Comparison of ENCODE assay signal across 12 cellular contexts in genomic region chr12:480831-481230, GRCh38. TPM values are rescaled to one million over a fixed set of nuclear protein-coding genes. Genes with fewer than 3 reads are reported as not detected.
DNase-seq lines count a peak whose midpoint lies in the region; ATAC-seq and TF ChIP-seq lines count a peak whose summit lies in the region.
"Had no signal": no experiment of that assay in that cellular context is flagged by ENCODE, and none has a peak within 500 bp of the region (broad histone marks: within the 10 kb centered on the region; RNA-seq: fewer than 3 reads in every experiment).

No MANE protein-coding gene starts in this region.

- ATAC-seq in IMR-90 (ENCODE audit: low read depth) (no peak), SK-N-SH treated with all-trans-retinoic acid at 6 μM for 48 hours (no peak)
- ATAC-seq: CD8-positive, alpha-beta T cell; K562 had no signal

- H3K14ac ChIP-seq in IMR-90 (replicated peaks; ENCODE audit: low read depth, low read length): no peak overlapping the region

- TF ChIP-seq RAD21 in IMR-90 (IDR thresholded peaks at IDR 0.05; ENCODE audit: low read length): no peak

- no peak overlapping the region for H4K91ac ChIP-seq in IMR-90 (ENCODE audit: insufficient read depth, low read depth, low read length)

- no peak overlapping the region for H3K4me2 ChIP-seq in IMR-90 (ENCODE audit: low read depth, low read length)

- H3K27ac ChIP-seq in IMR-90 (ENCODE audit: insufficient read depth, low read length): no peak overlapping the region
- H3K27ac ChIP-seq: Peyer's patch had no signal

- H3K9ac ChIP-seq in IMR-90 (ENCODE audit: low read depth, low read length): no peak overlapping the region

- no peak overlapping the region for H3K56ac ChIP-seq in IMR-90 (ENCODE audit: extremely low read depth, insufficient read depth, low read length)

- TF ChIP-seq CTCF in IMR-90 (conservative IDR thresholded peaks at IDR 0.05; ENCODE audit: low read depth, low read length) (no peak), astrocyte of the spinal cord (IDR thresholded peaks at IDR 0.05; ENCODE audit: low read depth, low read length) (no peak), Calu3 (IDR thresholded peaks at IDR 0.05; ENCODE audit: unreplicated experiment) (no peak)

- peaks cover 8% of the 10 kb centered on the region for H3K4me1 Mint-ChIP-seq in Calu3 (ENCODE audit: low read depth, unreplicated experiment)

- no peak overlapping the region for H2BK20ac ChIP-seq in IMR-90 (ENCODE audit: low read depth, low read length)

- H3K23ac ChIP-seq in IMR-90 (ENCODE audit: low read depth, low read length): no peak overlapping the region

- no peak overlapping the region for H3K18ac ChIP-seq in IMR-90 (ENCODE audit: low read depth, low read length)

- no peak overlapping the region for H2BK120ac ChIP-seq in IMR-90 (ENCODE audit: low read depth, low read length)

- H3K4ac ChIP-seq in IMR-90 (ENCODE audit: low read depth, low read length): no peak overlapping the region

- CTCF ChIA-PET in IMR-90 (lab: Yijun Ruan, JAX): no interaction called here
- CTCF ChIA-PET in Calu3 (lab: Charles Lee): interaction anchor here (0.5 to 0.7 kb wide), 3 partner anchors 12 to 44 kb away, joined by 3 to 5 read pairs (median 4); no protein-coding TSS in a partner anchor

- BruUV-seq in IMR-90 (replicated peaks; lab: Mats Ljungman, UMichigan) (no TSS peak), Calu3 (replicated peaks; lab: Mats Ljungman, UMichigan) (no TSS peak)

- H3K4me3 Mint-ChIP-seq in Calu3 (ENCODE audit: low read depth, unreplicated experiment): no peak overlapping the region
- H3K4me3 Mint-ChIP-seq: CD8-positive, alpha-beta T cell had no signal

- H3K36me3 ChIP-seq in IMR-90 (ENCODE audit: control insufficient read depth, insufficient read depth, low read length) (no peaks in the 10 kb centered on the region), HAP-1 (replicated peaks) (no peaks in the 10 kb centered on the region)
- H3K36me3 ChIP-seq: Peyer's patch had no signal

- H3K27me3 ChIP-seq in IMR-90 (ENCODE audit: control insufficient read depth, insufficient read depth, low read length): peaks cover 78% of the 10 kb centered on the region
- no peaks in the 10 kb centered on the region for H3K27me3 ChIP-seq in HAP-1 (ENCODE audit: low read depth)
- H3K27me3 ChIP-seq: Peyer's patch had no signal

- H3K4me3 ChIP-seq in IMR-90 (ENCODE audit: insufficient read depth, low read depth, low read length): no peak overlapping the region
- no peak overlapping the region for H3K4me3 ChIP-seq in astrocyte of the spinal cord (ENCODE audit: low read depth, low read length)
- H3K4me3 ChIP-seq in HAP-1: no peak overlapping the region
- H3K4me3 ChIP-seq: K562, Peyer's patch had no signal

- POLR2A ChIA-PET in IMR-90 (lab: Charles Lee; ENCODE audit: unreplicated experiment): no interaction called here

- no peaks in the 10 kb centered on the region for H3K79me1 ChIP-seq in IMR-90 (ENCODE audit: low read depth in 1 of 2, low read length in 2 of 2)

- H3K36me3 Mint-ChIP-seq in Calu3 (ENCODE audit: insufficient read depth, unreplicated experiment): no peaks in the 10 kb centered on the region
- H3K36me3 Mint-ChIP-seq: CD8-positive, alpha-beta T cell had no signal

- H4K5ac ChIP-seq in IMR-90 (ENCODE audit: low read depth, low read length): no peak overlapping the region

- no peaks in the 10 kb centered on the region for H4K20me1 ChIP-seq in IMR-90 (ENCODE audit: insufficient read depth, low read length)

- WGBS in IMR-90 (ENCODE audit: extremely low coverage in 2 of 2, insufficient read length in 1 of 2), 2 experiments: no CpG with 5 or more reads among the region's 4 CpGs

- H2AK9ac ChIP-seq in IMR-90 (replicated peaks; ENCODE audit: low read depth, low read length, poor library complexity): no peak overlapping the region

- intact Hi-C loops in IMR-90 (cut with micrococcal nuclease): no loop called here
- intact Hi-C loops in Calu3 (cut with micrococcal nuclease; ENCODE audit: unreplicated experiment): no loop called here

- no peak overlapping the region for H4K8ac ChIP-seq in IMR-90 (ENCODE audit: low read depth in 2 of 2, low read length in 2 of 2)

- H2AK5ac ChIP-seq in IMR-90 (ENCODE audit: low read depth, low read length): no peak overlapping the region

- DNase-seq in IMR-90: peak; percentile 30
- peak; percentile 86 for DNase-seq in astrocyte of the spinal cord (ENCODE audit: low read depth, low spot score)
- DNase-seq in left kidney (ENCODE audit: low read depth, low spot score): peak; percentile 61
- DNase-seq in smooth muscle cell of the brain vasculature (ENCODE audit: low read depth, low spot score): peak; percentile 74
- no peak for DNase-seq in HAP-1 (ENCODE audit: low spot score in 2 of 2)
- DNase-seq in Calu3: no peak
- DNase-seq in dermis blood vessel endothelial cell: no peak
- DNase-seq: activated CD8-positive, alpha-beta memory T cell treated with anti-CD3 and anti-CD28 coated beads, Interleukin-2, amount 50 U/mL, for 48 hours; Peyer's patch had no signal

- H3K9me3 Mint-ChIP-seq in Calu3 (ENCODE audit: low read depth, unreplicated experiment): no peaks in the 10 kb centered on the region
- H3K9me3 Mint-ChIP-seq: CD8-positive, alpha-beta T cell had no signal

- H2BK5ac ChIP-seq in IMR-90 (ENCODE audit: low read depth, low read length, poor library complexity, severe bottlenecking): no peak overlapping the region

- H2AFZ ChIP-seq in IMR-90 (replicated peaks; ENCODE audit: low read length, poor library complexity): no peak overlapping the region

- TF ChIP-seq POLR2A in IMR-90 (IDR thresholded peaks at IDR 0.05; ENCODE audit: low read depth, low read length): no peak

- H3K9me1 ChIP-seq in IMR-90 (ENCODE audit: insufficient read depth, low read length): no peaks in the 10 kb centered on the region

- H3K27me3 Mint-ChIP-seq in Calu3 (ENCODE audit: unreplicated experiment): peaks cover 46% of the 10 kb centered on the region

- no peak overlapping the region for H2BK15ac ChIP-seq in IMR-90 (ENCODE audit: low read depth, low read length)

- H3K9me3 ChIP-seq in IMR-90 (ENCODE audit: control insufficient read depth, insufficient read depth, low read length) (no peaks in the 10 kb centered on the region), HAP-1 (no peaks in the 10 kb centered on the region)
- H3K9me3 ChIP-seq: Peyer's patch had no signal

- in situ Hi-C loops in IMR-90 (cut with MboI; ENCODE audit: low sequenced_read_pairs) (no loop called here), astrocyte of the spinal cord (cut with HindIII; ENCODE audit: low sequenced_read_pairs) (no loop called here), HAP-1 (cut with MboI; ENCODE audit: low sequenced_read_pairs) (no loop called here)

- no peak overlapping the region for H3K27ac Mint-ChIP-seq in Calu3 (ENCODE audit: unreplicated experiment)
- H3K27ac Mint-ChIP-seq: CD8-positive, alpha-beta T cell had no signal

- H3K4me1 ChIP-seq in IMR-90 (ENCODE audit: control insufficient read depth, insufficient read depth, low read length) (no peaks in the 10 kb centered on the region; the same call in 1 of the 2 replicates), HAP-1 (peaks cover 5% of the 10 kb centered on the region; the same call in 1 of the 2 replicates)
- H3K4me1 ChIP-seq: Peyer's patch had no signal

- dilution Hi-C loops in IMR-90 (cut with HindIII; ENCODE audit: low sequenced_read_pairs, unreplicated experiment): no loop called here

TF ChIP-seq in IMR-90, 13 proteins besides CTCF, POLR2A, EP300 and RAD21 (continues in another document):
- TF ChIP-seq USF2 (IDR thresholded peaks at IDR 0.05; ENCODE audit: low read depth, low read length) (no peak), CHD1 (IDR thresholded peaks at IDR 0.05; ENCODE audit: low read depth, low read length) (no peak), MAZ (IDR thresholded peaks at IDR 0.05; ENCODE audit: borderline replicate concordance, low read depth, low read length) (no peak), SMC3 (IDR thresholded peaks at IDR 0.05; ENCODE audit: low read depth, low read length) (no peak), CEBPB (IDR thresholded peaks at IDR 0.05; ENCODE audit: low read depth, low read length) (no peak), BHLHE40 (IDR thresholded peaks at IDR 0.05; ENCODE audit: low read depth, low read length) (no peak), RFX5 (IDR thresholded peaks at IDR 0.05; ENCODE audit: low read depth, low read length) (no peak), NFE2L2 (IDR thresholded peaks at IDR 0.05; ENCODE audit: low read depth, low read length) (no peak)

TF ChIP-seq in SK-N-SH treated with all-trans-retinoic acid at 6 μM for 48 hours, 23 proteins besides CTCF, POLR2A, EP300 and RAD21:
- TF ChIP-seq BACH2 (CRISPR knock-in tag; IDR thresholded peaks at IDR 0.05; ENCODE audit: borderline replicate concordance) (no peak), ESRRG (CRISPR knock-in tag; IDR thresholded peaks at IDR 0.05) (no peak)
TF ChIP-seq in SK-N-SH treated with all-trans-retinoic acid at 6 μM for 48 hours: peak in this region for 0.

RNA-seq across cellular contexts. Expression of gene B4GALNT3, which starts 21.1 kb away (rescaled TPM):
- total RNA-seq in IMR-90 (2012; rRNA removed): not detected in 2 replicates
- polyA plus RNA-seq in IMR-90 (2012; rRNA removed): not detected in 2 replicates
- not detected in 2 replicates for polyA plus RNA-seq in IMR-90 (2012; cell fraction: cytosol; rRNA removed)
- polyA plus RNA-seq in IMR-90 (2012; cell fraction: nucleus; rRNA removed; ENCODE audit: low replicate concordance): 0.02 TPM in 2 replicates
- total RNA-seq in Calu3 (2022): 15.9 and 19.3 TPM in 2 replicates
- 0.05 TPM in 1 of 2 replicates, not detected in the other for total RNA-seq in dermis blood vessel endothelial cell

Comparison
In these comparisons a context has a peak if more than half of its experiments do, and no peak if none do; other contexts are left out.
1. DNase-seq: peak in IMR-90 (single experiment), astrocyte of the spinal cord (single experiment), left kidney (single experiment) and smooth muscle cell of the brain vasculature (single experiment); none in HAP-1 (0 of 2), Calu3 (single experiment) and dermis blood vessel endothelial cell (single experiment).
2. RNA of gene B4GALNT3, which starts 21.1 kb away (total RNA-seq): 15.9 to 19.3 TPM in Calu3; not detected in IMR-90 and 0.05 TPM in dermis blood vessel endothelial cell; every median in the first group is over 10 times any median in the second.